9 cellular contexts compared by ENCODE assay signal in the genomic region with DNA sequence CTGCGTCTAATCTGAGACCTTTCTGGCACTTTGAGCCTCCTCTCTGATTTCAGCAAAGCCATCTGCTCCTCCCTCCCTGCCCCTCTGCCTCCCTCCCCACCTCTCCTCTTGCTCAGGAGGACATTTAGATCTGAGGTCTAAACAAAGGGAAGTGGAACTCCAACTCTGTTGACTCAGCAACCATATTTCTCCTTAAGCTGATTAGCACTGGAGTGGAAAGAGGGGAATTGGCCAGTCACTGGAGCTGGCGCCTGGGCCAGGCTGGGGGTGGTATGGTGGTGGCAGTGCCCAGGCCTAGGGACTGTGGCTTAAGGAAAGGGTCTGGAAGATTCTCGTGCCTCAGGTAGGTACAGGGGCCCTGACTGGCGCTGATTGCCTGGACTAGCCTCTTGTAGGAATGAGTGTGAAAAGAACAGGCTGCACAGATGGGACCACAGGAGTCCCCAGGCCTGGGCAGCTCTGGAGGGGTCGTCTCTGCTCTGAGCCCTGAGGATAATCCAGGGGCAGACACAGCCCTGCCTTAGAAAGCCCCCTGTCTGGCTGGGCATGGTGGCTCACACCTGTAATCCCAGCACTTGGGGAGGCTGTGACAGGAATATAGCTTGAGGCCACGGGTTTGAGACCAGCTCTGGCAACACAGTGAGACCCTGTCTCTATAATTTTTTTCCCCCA. TPM values are rescaled to one million over a fixed set of nuclear protein-coding genes. Genes with fewer than 3 reads are reported as not detected.
A peak's percentile ranks its signal among the peaks of the same experiment; 100 is the strongest.
DNase-seq lines count a peak whose midpoint lies in the region; ATAC-seq and TF ChIP-seq lines count a peak whose summit lies in the region.
"Had no signal": no experiment of that assay in that cellular context is flagged by ENCODE, and none has a peak within 500 bp of the region (broad histone marks: within the 10 kb centered on the region; RNA-seq: fewer than 3 reads in every experiment).

No MANE protein-coding gene starts in this region.

- TF ChIP-seq CTCF in neural crest cell (conservative IDR thresholded peaks at IDR 0.05), result no peak
- TF ChIP-seq CTCF in coronary artery (IDR thresholded peaks at IDR 0.05), result no peak

- peak; percentile 95 for DNase-seq in DMS79 (lab: John Stamatoyannopoulos, UW)
- DNase-seq in NCI-H2196 (lab: John Stamatoyannopoulos, UW; ENCODE audit: unreplicated experiment), result peak; percentile 78
- no peak for DNase-seq in activated naive CD8-positive, alpha-beta T cell treated with anti-CD3 and anti-CD28 coated beads, Interleukin-2, amount 10 ng/mL, durations not matched to agents 7 days and 5 days
- no peak for DNase-seq in neural crest cell (ENCODE audit: low read depth, low spot score)
- no peak for DNase-seq in coronary artery (ENCODE audit: low spot score)
- no peak for DNase-seq in NCI-H226
- DNase-seq in stimulated activated naive CD4-positive, alpha-beta T cell (lab: John Stamatoyannopoulos, UW), result no peak
- DNase-seq: Peyer's patch had no signal

- POLR2A ChIA-PET in activated naive CD8-positive, alpha-beta T cell treated with anti-CD3 and anti-CD28 coated beads, Interleukin-2, amount 10 ng/mL, durations not matched to agents 7 days and 5 days (lab: Charles Lee), result interaction anchor here (1.1 kb wide), 1 partner anchor 9 kb away, joined by 3 read pairs; no protein-coding TSS in a partner anchor

- no peak for ATAC-seq in activated naive CD8-positive, alpha-beta T cell treated with anti-CD3 and anti-CD28 coated beads, Interleukin-2, amount 10 ng/mL, durations not matched to agents 7 days and 5 days (ENCODE audit: low read depth)
- ATAC-seq in HG02884 (IDR thresholded peaks at IDR 0.05; ENCODE audit: unreplicated experiment), result no peak

- peaks cover 27% of the 10 kb centered on the region for H3K36me3 Mint-ChIP-seq in activated naive CD8-positive, alpha-beta T cell treated with anti-CD3 and anti-CD28 coated beads, Interleukin-2, amount 10 ng/mL, durations not matched to agents 7 days and 5 days
- peaks cover 4% of the 10 kb centered on the region for H3K36me3 Mint-ChIP-seq in neural crest cell (ENCODE audit: low read depth)

- H3K4me3 ChIP-seq in coronary artery, result no peak overlapping the region
- H3K4me3 ChIP-seq: Peyer's patch had no signal

- peak overlapping the region in 1 of 2 donors; percentile 20 for H3K27ac ChIP-seq in coronary artery
- H3K27ac ChIP-seq: Peyer's patch had no signal

- peak overlapping the region; percentile 52 for H3K27ac Mint-ChIP-seq in activated naive CD8-positive, alpha-beta T cell treated with anti-CD3 and anti-CD28 coated beads, Interleukin-2, amount 10 ng/mL, durations not matched to agents 7 days and 5 days
- peak overlapping the region; percentile 10 for H3K27ac Mint-ChIP-seq in neural crest cell (ENCODE audit: unreplicated experiment)

- no peaks in the 10 kb centered on the region for H3K27me3 Mint-ChIP-seq in activated naive CD8-positive, alpha-beta T cell treated with anti-CD3 and anti-CD28 coated beads, Interleukin-2, amount 10 ng/mL, durations not matched to agents 7 days and 5 days
- H3K27me3 Mint-ChIP-seq in neural crest cell (ENCODE audit: low read depth), result no peaks in the 10 kb centered on the region

- H3K9me3 Mint-ChIP-seq in activated naive CD8-positive, alpha-beta T cell treated with anti-CD3 and anti-CD28 coated beads, Interleukin-2, amount 10 ng/mL, durations not matched to agents 7 days and 5 days, result no peaks in the 10 kb centered on the region
- H3K9me3 Mint-ChIP-seq in neural crest cell, result no peaks in the 10 kb centered on the region

- peaks cover 47% of the 10 kb centered on the region for H3K4me1 Mint-ChIP-seq in activated naive CD8-positive, alpha-beta T cell treated with anti-CD3 and anti-CD28 coated beads, Interleukin-2, amount 10 ng/mL, durations not matched to agents 7 days and 5 days
- no peaks in the 10 kb centered on the region for H3K4me1 Mint-ChIP-seq in neural crest cell

- no peak overlapping the region for H3K4me3 Mint-ChIP-seq in activated naive CD8-positive, alpha-beta T cell treated with anti-CD3 and anti-CD28 coated beads, Interleukin-2, amount 10 ng/mL, durations not matched to agents 7 days and 5 days
- no peak overlapping the region for H3K4me3 Mint-ChIP-seq in neural crest cell

RNA-seq across cellular contexts. Expression of a gene that starts 11.9 kb away (rescaled TPM):
- 10 to 100 TPM; 86.0 to 89.2 TPM for total RNA-seq in activated naive CD8-positive, alpha-beta T cell treated with anti-CD3 and anti-CD28 coated beads, Interleukin-2, amount 10 ng/mL, durations not matched to agents 7 days and 5 days
- total RNA-seq in neural crest cell, result 1.0 and 1.1 TPM in 2 replicates

RNA-seq across cellular contexts. Expression of a gene that starts 37.4 kb away (rescaled TPM):
- total RNA-seq in activated naive CD8-positive, alpha-beta T cell treated with anti-CD3 and anti-CD28 coated beads, Interleukin-2, amount 10 ng/mL, durations not matched to agents 7 days and 5 days, result 10 to 100 TPM; 65.7 to 76.0 TPM
- 99.8 and 102 TPM in 2 replicates for total RNA-seq in neural crest cell

RNA-seq across cellular contexts. Expression of a gene that starts 53.2 kb away (rescaled TPM):
- total RNA-seq in activated naive CD8-positive, alpha-beta T cell treated with anti-CD3 and anti-CD28 coated beads, Interleukin-2, amount 10 ng/mL, durations not matched to agents 7 days and 5 days, result 100 to 1,000 TPM; 186 to 196 TPM
- 294 and 304 TPM in 2 replicates for total RNA-seq in neural crest cell

RNA-seq across cellular contexts. Expression of a gene that starts 54.2 kb away (rescaled TPM):
- under 1 TPM; 0.47 to 0.48 TPM for total RNA-seq in activated naive CD8-positive, alpha-beta T cell treated with anti-CD3 and anti-CD28 coated beads, Interleukin-2, amount 10 ng/mL, durations not matched to agents 7 days and 5 days
- total RNA-seq in neural crest cell, result 0.07 TPM in 1 of 2 replicates, not detected in the other
- total RNA-seq: Peyer's patch had no signal

RNA-seq across cellular contexts. Expression of a gene that starts 56.0 kb away (rescaled TPM):
- 10 to 100 TPM; 13.7 to 13.9 TPM for total RNA-seq in activated naive CD8-positive, alpha-beta T cell treated with anti-CD3 and anti-CD28 coated beads, Interleukin-2, amount 10 ng/mL, durations not matched to agents 7 days and 5 days
- 0.21 and 0.27 TPM in 2 replicates for total RNA-seq in neural crest cell

Comparison
In these comparisons a context has a peak if more than half of its experiments do, and no peak if none do; other contexts are left out.
1. DNase-seq: peak in DMS79 (single experiment) and NCI-H2196 (single experiment); none in activated naive CD8-positive, alpha-beta T cell treated with anti-CD3 and anti-CD28 coated beads, Interleukin-2, amount 10 ng/mL, durations not matched to agents 7 days and 5 days (single experiment), neural crest cell (single experiment), coronary artery (single experiment), NCI-H226 (single experiment) and stimulated activated naive CD4-positive, alpha-beta T cell (0 of 6).
2. RNA of a gene that starts 11.9 kb away (total RNA-seq): 86.0 to 89.2 TPM in activated naive CD8-positive, alpha-beta T cell treated with anti-CD3 and anti-CD28 coated beads, Interleukin-2, amount 10 ng/mL, durations not matched to agents 7 days and 5 days; 1.0 to 1.1 TPM in neural crest cell; every median in the first group is over 10 times any median in the second.